Comparison of ENCODE assay signal across 15 cellular contexts in the genomic region with DNA sequence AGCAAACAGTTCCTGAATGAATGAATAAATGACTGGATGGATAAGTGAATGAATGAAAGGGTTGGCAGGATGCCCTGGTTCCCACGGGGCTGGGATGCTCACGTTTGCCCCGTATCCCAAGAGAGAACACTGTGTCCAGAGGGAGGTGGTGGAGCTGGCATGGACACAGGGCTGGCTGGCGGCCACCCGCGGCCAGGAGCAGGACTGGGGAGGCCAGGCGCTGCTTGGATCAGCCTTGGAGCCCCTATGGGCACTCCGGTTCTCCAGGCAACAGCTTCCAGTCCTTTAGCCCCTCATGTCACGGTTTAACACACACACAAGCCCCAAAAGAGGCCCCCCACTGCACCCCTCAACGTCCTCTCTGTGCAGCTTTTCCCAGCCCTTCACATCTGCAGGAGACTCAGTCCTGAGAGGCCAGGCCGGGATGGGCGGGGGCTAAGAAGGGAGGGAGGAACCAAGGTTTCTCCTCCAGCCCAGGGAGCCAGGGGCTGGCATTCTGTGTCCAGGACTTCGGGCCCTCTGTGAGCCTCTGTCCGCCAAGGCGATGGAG.
DNase-seq lines count a peak whose midpoint lies in the region; TF ChIP-seq lines count a peak whose summit lies in the region.
"Had no signal": no experiment of that assay in that cellular context is flagged by ENCODE, and none has a peak within 500 bp of the region (broad histone marks: within the 10 kb centered on the region; RNA-seq: fewer than 3 reads in every experiment).

No MANE protein-coding gene starts in this region.

- peak overlapping the region; percentile 62 for H3K4me3 ChIP-seq in iPS-18a (ENCODE audit: low read length)
- H3K4me3 ChIP-seq in rectal smooth muscle tissue (ENCODE audit: low read length): no peak overlapping the region

- H3K27ac ChIP-seq in iPS-18a (ENCODE audit: low read length) (no peak overlapping the region), rectal smooth muscle tissue (ENCODE audit: low read depth, low read length) (peak overlapping the region; percentile 77)

- peaks cover 0 to 16% (median 10%) of the 10 kb centered on the region in 5 experiments for H3K9me3 Mint-ChIP-seq in brain
- H3K9me3 Mint-ChIP-seq: naive thymus-derived CD8-positive, alpha-beta T cell had no signal

- peaks cover 16% of the 10 kb centered on the region for H3K27me3 ChIP-seq in iPS-18a (ENCODE audit: control insufficient read depth, insufficient read depth, low read length)
- H3K27me3 ChIP-seq in rectal smooth muscle tissue (ENCODE audit: control insufficient read depth, insufficient read depth, low read length): no peaks in the 10 kb centered on the region

- H3K4me1 Mint-ChIP-seq in brain: peaks cover 62% of the 10 kb centered on the region
- H3K4me1 Mint-ChIP-seq: naive thymus-derived CD8-positive, alpha-beta T cell had no signal

- H3K36me3 Mint-ChIP-seq in brain: no peaks in the 10 kb centered on the region
- H3K36me3 Mint-ChIP-seq: naive thymus-derived CD8-positive, alpha-beta T cell had no signal

- peaks cover 2% of the 10 kb centered on the region for H3K27me3 Mint-ChIP-seq in brain

- H3K9ac ChIP-seq in iPS-18a (ENCODE audit: low read length): no peak overlapping the region
- no peak overlapping the region for H3K9ac ChIP-seq in rectal smooth muscle tissue (ENCODE audit: low read length)

- H3K4me1 ChIP-seq in iPS-18a (ENCODE audit: control insufficient read depth, low read depth, low read length) (peaks cover 16% of the 10 kb centered on the region), rectal smooth muscle tissue (ENCODE audit: control insufficient read depth, insufficient read depth, low read length) (peaks cover 20% of the 10 kb centered on the region)
- H3K4me1 ChIP-seq: BE2C had no signal

- no peaks in the 10 kb centered on the region for H3K9me3 ChIP-seq in iPS-18a (ENCODE audit: control insufficient read depth, low read depth, low read length)
- H3K9me3 ChIP-seq: BE2C had no signal

- TF ChIP-seq CTCF in brain (conservative IDR thresholded peaks at IDR 0.05): no peak

- DNase-seq in EH (ENCODE audit: low read depth) (peak; percentile 58), SHP77 treated with DMSO at 0.1 percent for 48 hours (lab: John Stamatoyannopoulos, UW) (no peak), RPMI8226 (no peak)
- no peak for DNase-seq in activated CD8-positive, alpha-beta memory T cell treated with anti-CD3 and anti-CD28 coated beads, Interleukin-2, amount 50 U/mL, for 48 hours
- no peak for DNase-seq in stimulated activated CD4-positive, alpha-beta T cell treated with anti-CD3 and anti-CD28 coated beads, Interleukin-15, amount 100 ng/mL, for 24 hours
- DNase-seq: activated effector memory CD4-positive, alpha-beta T cell treated with Interleukin-2 at 50 U/mL for 16 hours; BE2C; erythroblast; GOT3; naive thymus-derived CD8-positive, alpha-beta T cell; NCI-H2171 treated with DMSO at 0.1 percent for 48 hours; T-helper 2 cell had no signal

- H3K4me3 Mint-ChIP-seq in brain: peak overlapping the region in 2 of 5 experiments; percentile 70 to 71

- H3K27ac Mint-ChIP-seq in brain: peak overlapping the region in 3 of 5 experiments; percentile 81 to 95 (median 87)

- H3K36me3 ChIP-seq in iPS-18a (ENCODE audit: control insufficient read depth, low read depth, low read length) (no peaks in the 10 kb centered on the region), rectal smooth muscle tissue (ENCODE audit: control insufficient read depth, insufficient read depth, low read length) (no peaks in the 10 kb centered on the region)
- H3K36me3 ChIP-seq: BE2C had no signal
